Comparison of ENCODE assay signal across 1 cellular context in genomic region chr7:73667344-73668102, GRCh38.
A peak's percentile ranks its signal among the peaks of the same experiment; 100 is the strongest.
TF ChIP-seq lines count a peak whose summit lies in the region.

TSS of gene VPS37D (plus strand) at chr7:73667831. CDS start at chr7:73667959, 128 bp downstream.

TF ChIP-seq in HepG2, 621 proteins besides CTCF, POLR2A, EP300 and RAD21 (continued from another document and continues in another):
- TF ChIP-seq ZBTB33 (CRISPR knock-in tag; IDR thresholded peaks at IDR 0.05) (0 out of 2 replicates have a peak, but pooled peaks have one; percentile 36), ZNF180 (CRISPR knock-in tag; IDR thresholded peaks at IDR 0.05; ENCODE audit: borderline replicate concordance, low read depth) (no peak), AHR (CRISPR knock-in tag; IDR thresholded peaks at IDR 0.05) (no peak), REL (CRISPR knock-in tag; conservative IDR thresholded peaks at IDR 0.05) (no peak), NBN (conservative IDR thresholded peaks at IDR 0.05) (no peak), MEF2D (CRISPR knock-in tag; IDR thresholded peaks at IDR 0.05) (no peak), MBD4 (IDR thresholded peaks at IDR 0.05; ENCODE audit: borderline replicate concordance, low read length) (no peak), MAFF (IDR thresholded peaks at IDR 0.05; ENCODE audit: low read depth, low read length) (no peak), ZNF44 (CRISPR knock-in tag; IDR thresholded peaks at IDR 0.05) (no peak), ZSCAN9 (CRISPR knock-in tag; IDR thresholded peaks at IDR 0.05; ENCODE audit: borderline replicate concordance) (no peak), EED (CRISPR knock-in tag; IDR thresholded peaks at IDR 0.05) (no peak), CBX1 (IDR thresholded peaks at IDR 0.05; ENCODE audit: low read depth) (peak; percentile 19), ATF2 (CRISPR knock-in tag; IDR thresholded peaks at IDR 0.05) (no peak), ZNF841 (CRISPR knock-in tag; IDR thresholded peaks at IDR 0.05; ENCODE audit: borderline replicate concordance) (no peak), CENPT (CRISPR knock-in tag; IDR thresholded peaks at IDR 0.05; ENCODE audit: low read depth) (no peak), SSRP1 (CRISPR knock-in tag; IDR thresholded peaks at IDR 0.05) (no peak), ZMYM3 (CRISPR knock-in tag; IDR thresholded peaks at IDR 0.05) (peak; percentile 100), PITX1 (CRISPR knock-in tag; IDR thresholded peaks at IDR 0.05) (no peak), ZSCAN25 (CRISPR knock-in tag; IDR thresholded peaks at IDR 0.05) (peak; percentile 89), AKAP8 (CRISPR knock-in tag; IDR thresholded peaks at IDR 0.05) (no peak), NR2F6 (IDR thresholded peaks at IDR 0.05) (no peak), NR2F6 (CRISPR knock-in tag; IDR thresholded peaks at IDR 0.05) (no peak), ZNF549 (CRISPR knock-in tag; IDR thresholded peaks at IDR 0.05) (no peak), GATA4 (IDR thresholded peaks at IDR 0.05; ENCODE audit: borderline replicate concordance, low read depth) (no peak), ZNF703 (CRISPR knock-in tag; IDR thresholded peaks at IDR 0.05; ENCODE audit: borderline replicate concordance) (no peak), ZNF550 (CRISPR knock-in tag; IDR thresholded peaks at IDR 0.05; ENCODE audit: borderline replicate concordance) (no peak), KDM2A (CRISPR knock-in tag; IDR thresholded peaks at IDR 0.05; ENCODE audit: borderline replicate concordance, low read depth) (peak; percentile 72; the same call in 1 of the 2 replicates), ZNF431 (CRISPR knock-in tag; IDR thresholded peaks at IDR 0.05; ENCODE audit: borderline replicate concordance, low read depth) (no peak), ATF1 (CRISPR knock-in tag; IDR thresholded peaks at IDR 0.05) (no peak), MZF1 (CRISPR knock-in tag; IDR thresholded peaks at IDR 0.05; ENCODE audit: borderline replicate concordance) (no peak), THAP7 (CRISPR knock-in tag; IDR thresholded peaks at IDR 0.05) (no peak), ZNF883 (CRISPR knock-in tag; IDR thresholded peaks at IDR 0.05; ENCODE audit: not compliant biosample characterization) (no peak), FIP1L1 (IDR thresholded peaks at IDR 0.05; ENCODE audit: borderline replicate concordance, insufficient read depth, low read depth, low read length) (no peak), ZNF652 (CRISPR knock-in tag; IDR thresholded peaks at IDR 0.05; ENCODE audit: borderline replicate concordance, low read depth) (no peak), TFE3 (CRISPR knock-in tag; IDR thresholded peaks at IDR 0.05) (no peak), SNAPC4 (CRISPR knock-in tag; IDR thresholded peaks at IDR 0.05) (no peak), ZNF782 (CRISPR knock-in tag; IDR thresholded peaks at IDR 0.05; ENCODE audit: borderline replicate concordance) (no peak), ZNF251 (CRISPR knock-in tag; IDR thresholded peaks at IDR 0.05) (no peak), ATF5 (CRISPR knock-in tag; IDR thresholded peaks at IDR 0.05; ENCODE audit: low read depth) (no peak), ZNF777 (CRISPR knock-in tag; IDR thresholded peaks at IDR 0.05) (no peak), ETV5 (CRISPR knock-in tag; IDR thresholded peaks at IDR 0.05; ENCODE audit: borderline replicate concordance) (no peak)
- TF ChIP-seq, protein P1, sequence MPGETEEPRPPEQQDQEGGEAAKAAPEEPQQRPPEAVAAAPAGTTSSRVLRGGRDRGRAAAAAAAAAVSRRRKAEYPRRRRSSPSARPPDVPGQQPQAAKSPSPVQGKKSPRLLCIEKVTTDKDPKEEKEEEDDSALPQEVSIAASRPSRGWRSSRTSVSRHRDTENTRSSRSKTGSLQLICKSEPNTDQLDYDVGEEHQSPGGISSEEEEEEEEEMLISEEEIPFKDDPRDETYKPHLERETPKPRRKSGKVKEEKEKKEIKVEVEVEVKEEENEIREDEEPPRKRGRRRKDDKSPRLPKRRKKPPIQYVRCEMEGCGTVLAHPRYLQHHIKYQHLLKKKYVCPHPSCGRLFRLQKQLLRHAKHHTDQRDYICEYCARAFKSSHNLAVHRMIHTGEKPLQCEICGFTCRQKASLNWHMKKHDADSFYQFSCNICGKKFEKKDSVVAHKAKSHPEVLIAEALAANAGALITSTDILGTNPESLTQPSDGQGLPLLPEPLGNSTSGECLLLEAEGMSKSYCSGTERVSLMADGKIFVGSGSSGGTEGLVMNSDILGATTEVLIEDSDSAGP (CRISPR knock-in tag; IDR thresholded peaks at IDR 0.05; ENCODE audit: borderline replicate concordance) = peak; percentile 96
- TF ChIP-seq, protein P2, sequence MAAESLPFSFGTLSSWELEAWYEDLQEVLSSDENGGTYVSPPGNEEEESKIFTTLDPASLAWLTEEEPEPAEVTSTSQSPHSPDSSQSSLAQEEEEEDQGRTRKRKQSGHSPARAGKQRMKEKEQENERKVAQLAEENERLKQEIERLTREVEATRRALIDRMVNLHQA (CRISPR knock-in tag; IDR thresholded peaks at IDR 0.05) = no peak
- TF ChIP-seq, protein P3, sequence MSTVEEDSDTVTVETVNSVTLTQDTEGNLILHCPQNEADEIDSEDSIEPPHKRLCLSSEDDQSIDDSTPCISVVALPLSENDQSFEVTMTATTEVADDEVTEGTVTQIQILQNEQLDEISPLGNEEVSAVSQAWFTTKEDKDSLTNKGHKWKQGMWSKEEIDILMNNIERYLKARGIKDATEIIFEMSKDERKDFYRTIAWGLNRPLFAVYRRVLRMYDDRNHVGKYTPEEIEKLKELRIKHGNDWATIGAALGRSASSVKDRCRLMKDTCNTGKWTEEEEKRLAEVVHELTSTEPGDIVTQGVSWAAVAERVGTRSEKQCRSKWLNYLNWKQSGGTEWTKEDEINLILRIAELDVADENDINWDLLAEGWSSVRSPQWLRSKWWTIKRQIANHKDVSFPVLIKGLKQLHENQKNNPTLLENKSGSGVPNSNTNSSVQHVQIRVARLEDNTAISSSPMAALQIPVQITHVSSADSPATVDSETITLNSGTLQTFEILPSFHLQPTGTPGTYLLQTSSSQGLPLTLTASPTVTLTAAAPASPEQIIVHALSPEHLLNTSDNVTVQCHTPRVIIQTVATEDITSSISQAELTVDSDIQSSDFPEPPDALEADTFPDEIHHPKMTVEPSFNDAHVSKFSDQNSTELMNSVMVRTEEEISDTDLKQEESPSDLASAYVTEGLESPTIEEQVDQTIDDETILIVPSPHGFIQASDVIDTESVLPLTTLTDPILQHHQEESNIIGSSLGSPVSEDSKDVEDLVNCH (CRISPR knock-in tag; IDR thresholded peaks at IDR 0.05) = no peak
- TF ChIP-seq, protein P4, sequence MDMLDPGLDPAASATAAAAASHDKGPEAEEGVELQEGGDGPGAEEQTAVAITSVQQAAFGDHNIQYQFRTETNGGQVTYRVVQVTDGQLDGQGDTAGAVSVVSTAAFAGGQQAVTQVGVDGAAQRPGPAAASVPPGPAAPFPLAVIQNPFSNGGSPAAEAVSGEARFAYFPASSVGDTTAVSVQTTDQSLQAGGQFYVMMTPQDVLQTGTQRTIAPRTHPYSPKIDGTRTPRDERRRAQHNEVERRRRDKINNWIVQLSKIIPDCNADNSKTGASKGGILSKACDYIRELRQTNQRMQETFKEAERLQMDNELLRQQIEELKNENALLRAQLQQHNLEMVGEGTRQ (IDR thresholded peaks at IDR 0.05; ENCODE audit: low read depth, low read length) = no peak
- TF ChIP-seq, protein P4 (CRISPR knock-in tag; IDR thresholded peaks at IDR 0.05; ENCODE audit: borderline replicate concordance) = no peak
- TF ChIP-seq, protein P5, sequence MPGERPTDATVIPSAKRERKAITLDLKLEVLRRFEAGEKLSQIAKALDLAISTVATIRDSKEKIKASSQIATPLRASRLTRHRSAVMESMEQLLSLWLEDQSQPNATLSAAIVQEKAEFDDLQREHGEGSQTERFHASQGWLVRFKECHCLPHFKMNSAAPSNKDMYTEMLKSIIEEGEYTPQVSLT (CRISPR knock-in tag; IDR thresholded peaks at IDR 0.05; ENCODE audit: borderline replicate concordance, low read depth) = no peak
